In genomic region chr12:12266389-12266872, GRCh38 we compare ENCODE assay signal across 1 cellular context.
A peak's percentile ranks its signal among the peaks of the same experiment; 100 is the strongest.
TF ChIP-seq lines count a peak whose summit lies in the region.

No MANE protein-coding gene starts in this region.

TF ChIP-seq in HepG2, 621 proteins besides CTCF, POLR2A, EP300 and RAD21 (continued from another document):
- TF ChIP-seq KDM5A (IDR thresholded peaks at IDR 0.05; ENCODE audit: borderline replicate concordance, low read length) (peak; percentile 1; the same call in 1 of the 2 replicates), ZNF232 (CRISPR knock-in tag; IDR thresholded peaks at IDR 0.05; ENCODE audit: borderline replicate concordance) (0 out of 2 replicates have a peak, but pooled peaks have one; percentile 24), ZNF580 (CRISPR knock-in tag; IDR thresholded peaks at IDR 0.05; ENCODE audit: borderline replicate concordance, low read depth) (no peak), RFX1 (IDR thresholded peaks at IDR 0.05) (no peak), ZNF251 (CRISPR knock-in tag; IDR thresholded peaks at IDR 0.05) (0 out of 2 replicates have a peak, but pooled peaks have one; percentile 10), ZFY (CRISPR knock-in tag; IDR thresholded peaks at IDR 0.05) (0 out of 2 replicates have a peak, but pooled peaks have one; percentile 14), NONO (IDR thresholded peaks at IDR 0.05) (no peak), NONO (CRISPR knock-in tag; conservative IDR thresholded peaks at IDR 0.05) (no peak), REL (CRISPR knock-in tag; conservative IDR thresholded peaks at IDR 0.05) (no peak), HNRNPK (IDR thresholded peaks at IDR 0.05; ENCODE audit: low read depth, low read length, poor library complexity, severe bottlenecking) (peak; percentile 79), THAP7 (CRISPR knock-in tag; IDR thresholded peaks at IDR 0.05) (peak; percentile 10; the same call in 1 of the 2 replicates)
